ENCODE assay signal across 9 cellular contexts in the genomic region with DNA sequence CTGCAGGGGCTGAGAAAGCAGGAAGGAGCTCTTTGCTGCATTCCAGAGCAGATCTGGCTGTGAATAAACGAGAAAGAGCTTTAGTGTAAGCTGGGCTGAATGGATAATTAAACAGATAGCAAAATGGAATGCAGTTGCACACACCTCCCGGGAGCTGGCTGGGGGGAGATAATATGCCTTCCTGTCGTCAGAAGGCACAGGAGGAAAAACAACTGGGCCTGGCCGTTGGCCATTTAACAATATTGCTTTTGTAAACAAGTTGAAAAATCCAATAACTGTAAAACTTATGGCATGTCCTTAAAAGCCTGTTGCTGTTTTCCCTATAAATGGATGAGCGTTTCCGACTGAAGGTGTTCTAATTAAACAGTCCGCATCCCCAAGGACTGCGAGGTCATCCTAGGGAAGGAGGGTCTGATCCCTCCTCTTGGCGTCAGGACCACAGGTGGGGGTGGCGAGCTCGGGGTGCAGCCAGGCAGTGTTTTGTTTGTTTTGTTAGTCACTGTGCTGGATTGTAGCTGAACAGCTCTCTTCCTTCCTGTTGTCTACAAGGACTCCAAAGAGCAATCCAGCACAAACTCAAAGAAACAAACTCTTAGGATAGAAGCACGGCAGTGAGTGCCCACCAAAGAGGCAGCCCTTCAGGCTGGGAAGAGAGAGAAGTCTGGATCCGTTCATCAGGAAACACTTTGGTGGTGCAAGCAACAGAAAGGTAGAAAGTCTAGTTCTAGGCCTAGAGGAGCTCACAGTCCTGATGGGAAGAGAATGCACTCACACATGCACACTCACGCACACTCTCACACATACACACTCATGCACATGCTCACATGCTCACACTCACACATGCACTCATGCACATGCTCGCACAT.
DNase-seq lines count a peak whose midpoint lies in the region; ATAC-seq, FAIRE-seq and TF ChIP-seq lines count a peak whose summit lies in the region.
"Had no signal": no experiment of that assay in that cellular context is flagged by ENCODE, and none has a peak within 500 bp of the region (broad histone marks: within the 10 kb centered on the region; RNA-seq: fewer than 3 reads in every experiment).

No MANE protein-coding gene starts in this region.

- H2BK5ac ChIP-seq in mesendoderm (ENCODE audit: low read length): peak overlapping the region; percentile 37

- no peak overlapping the region for H3K27ac Mint-ChIP-seq in activated CD4-positive, alpha-beta T cell treated with anti-CD3 and anti-CD28 coated beads, Interleukin-2, amount 10 ng/mL, durations not matched to agents 7 days and 5 days

- peaks cover 6% of the 10 kb centered on the region for H3K27me3 Mint-ChIP-seq in activated CD4-positive, alpha-beta T cell treated with anti-CD3 and anti-CD28 coated beads, Interleukin-2, amount 10 ng/mL, durations not matched to agents 7 days and 5 days

- no peak overlapping the region for H4K5ac ChIP-seq in mesendoderm (ENCODE audit: low read length)

- peak overlapping the region; percentile 10 for H2AK5ac ChIP-seq in mesendoderm (ENCODE audit: low read length)

- no peak for TF ChIP-seq CTCF in bronchial epithelial cell (IDR thresholded peaks at IDR 0.05; ENCODE audit: insufficient read depth, low read length, severe bottlenecking)

- no peaks in the 10 kb centered on the region for H3K4me1 Mint-ChIP-seq in activated CD4-positive, alpha-beta T cell treated with anti-CD3 and anti-CD28 coated beads, Interleukin-2, amount 10 ng/mL, durations not matched to agents 7 days and 5 days

- DNase-seq in AG08396 (ENCODE audit: low spot score): peak; percentile 62
- peak; percentile 75 for DNase-seq in HuH-7 (ENCODE audit: low spot score)
- DNase-seq in bronchial epithelial cell (ENCODE audit: low read depth): peak; percentile 83
- DNase-seq in mesendoderm: peak; percentile 88
- no peak for DNase-seq in pons (ENCODE audit: low spot score)
- no peak for DNase-seq in activated CD4-positive, alpha-beta T cell treated with anti-CD3 and anti-CD28 coated beads, Interleukin-2, amount 10 ng/mL, durations not matched to agents 7 days and 5 days
- DNase-seq in NCI-H2227 (lab: John Stamatoyannopoulos, UW; ENCODE audit: unreplicated experiment): no peak

- H3K36me3 ChIP-seq in bronchial epithelial cell (ENCODE audit: control insufficient read depth, insufficient read depth, low read length): no peaks in the 10 kb centered on the region
- H3K36me3 ChIP-seq in mesendoderm (ENCODE audit: control insufficient read depth, insufficient read depth, low read length): no peaks in the 10 kb centered on the region

- peak overlapping the region; percentile 18 for H3K4ac ChIP-seq in mesendoderm (ENCODE audit: low read depth, low read length)

- peaks cover 22% of the 10 kb centered on the region for H3K4me1 ChIP-seq in mesendoderm (ENCODE audit: control insufficient read depth, low read depth, low read length)

- no peak overlapping the region for H3K4me3 Mint-ChIP-seq in activated CD4-positive, alpha-beta T cell treated with anti-CD3 and anti-CD28 coated beads, Interleukin-2, amount 10 ng/mL, durations not matched to agents 7 days and 5 days

- H3K4me3 ChIP-seq in bronchial epithelial cell (ENCODE audit: low read depth, low read length) (no peak overlapping the region), mesendoderm (ENCODE audit: low read length) (no peak overlapping the region)

- no peaks in the 10 kb centered on the region for H3K79me1 ChIP-seq in mesendoderm (ENCODE audit: low read length)

- WGBS in mesendoderm (ENCODE audit: extremely low coverage, insufficient coverage, low lambda C conversion rate): no CpG with 5 or more reads among the region's 15 CpGs

- no peak overlapping the region for H2BK120ac ChIP-seq in mesendoderm (ENCODE audit: low read depth, low read length)

- H3K56ac ChIP-seq in mesendoderm (ENCODE audit: low read length): peak overlapping the region; percentile 78

- POLR2A ChIA-PET in activated CD4-positive, alpha-beta T cell treated with anti-CD3 and anti-CD28 coated beads, Interleukin-2, amount 10 ng/mL, durations not matched to agents 7 days and 5 days (lab: Charles Lee): no interaction called here

- H3K4me2 ChIP-seq in mesendoderm (ENCODE audit: low read length): no peak overlapping the region

- no peak for ATAC-seq in GM18519 (IDR thresholded peaks at IDR 0.05; ENCODE audit: low FRiP score, unreplicated experiment)
- ATAC-seq: activated CD4-positive, CD25-positive, alpha-beta regulatory T cell treated with anti-CD3 and anti-CD28 coated beads, Interleukin-2, amount 50 U/mL, for 24 hours had no signal

- no peak for FAIRE-seq in bronchial epithelial cell (lab: Jason Lieb, UNC)

- H2BK15ac ChIP-seq in mesendoderm (replicated peaks; ENCODE audit: low read depth): no peak overlapping the region

- H3K36me3 Mint-ChIP-seq in activated CD4-positive, alpha-beta T cell treated with anti-CD3 and anti-CD28 coated beads, Interleukin-2, amount 10 ng/mL, durations not matched to agents 7 days and 5 days (ENCODE audit: low read depth): peaks cover 1% of the 10 kb centered on the region

- no peak overlapping the region for H3K18ac ChIP-seq in mesendoderm (ENCODE audit: low read length)

- H3K27me3 ChIP-seq in bronchial epithelial cell (ENCODE audit: control insufficient read depth, insufficient read depth, low read length) (no peaks in the 10 kb centered on the region), mesendoderm (ENCODE audit: insufficient read depth, low read length, poor library complexity) (no peaks in the 10 kb centered on the region)

- CTCF ChIA-PET in activated CD4-positive, alpha-beta T cell treated with anti-CD3 and anti-CD28 coated beads, Interleukin-2, amount 10 ng/mL, durations not matched to agents 7 days and 5 days (lab: Charles Lee): interaction anchor here (1.1 kb wide), 1 partner anchor 10 kb away, joined by 3 read pairs; no protein-coding TSS in a partner anchor

- peak overlapping the region; percentile 16 for H3K9ac ChIP-seq in mesendoderm (ENCODE audit: low read length)

- H3K9me3 Mint-ChIP-seq in activated CD4-positive, alpha-beta T cell treated with anti-CD3 and anti-CD28 coated beads, Interleukin-2, amount 10 ng/mL, durations not matched to agents 7 days and 5 days: peaks cover 16% of the 10 kb centered on the region

- H3K23ac ChIP-seq in mesendoderm (ENCODE audit: low read length): no peak overlapping the region

- no peaks in the 10 kb centered on the region for H3K79me2 ChIP-seq in mesendoderm (ENCODE audit: control insufficient read depth, insufficient read depth, low read length)

- peak overlapping the region; percentile 18 for H3K27ac ChIP-seq in mesendoderm (ENCODE audit: low read depth, low read length)

- no peak overlapping the region for H4K8ac ChIP-seq in mesendoderm (ENCODE audit: low read depth, low read length)

Comparison
In these comparisons a context has a peak if more than half of its experiments do, and no peak if none do; other contexts are left out.
1. DNase-seq: peak in AG08396 (single experiment), HuH-7 (single experiment), bronchial epithelial cell (single experiment) and mesendoderm (single experiment); none in pons (single experiment), activated CD4-positive, alpha-beta T cell treated with anti-CD3 and anti-CD28 coated beads, Interleukin-2, amount 10 ng/mL, durations not matched to agents 7 days and 5 days (single experiment) and NCI-H2227 (single experiment).